19 cellular contexts compared by ENCODE assay signal in the genomic region with DNA sequence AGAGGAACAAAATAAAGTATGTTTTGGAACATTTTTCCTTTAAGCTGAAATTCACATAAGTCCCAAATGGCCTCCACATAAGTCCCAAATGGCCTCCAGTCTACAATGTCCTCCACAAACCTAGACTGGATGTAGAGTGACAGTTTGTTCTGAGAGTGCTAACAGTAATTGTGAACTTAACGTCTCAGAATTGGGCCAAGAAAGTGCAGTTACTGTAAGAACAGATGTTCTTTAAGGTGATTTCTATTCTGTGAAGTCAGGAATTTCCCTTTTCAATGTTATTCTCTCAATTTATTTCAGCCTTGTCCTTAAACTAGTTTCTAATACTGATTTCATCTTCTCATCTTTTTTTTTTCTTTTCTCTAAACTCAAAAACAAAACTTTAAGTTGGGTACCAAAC.
A peak's percentile ranks its signal among the peaks of the same experiment; 100 is the strongest.
DNase-seq lines count a peak whose midpoint lies in the region; ATAC-seq and TF ChIP-seq lines count a peak whose summit lies in the region.
"Had no signal": no experiment of that assay in that cellular context is flagged by ENCODE, and none has a peak within 500 bp of the region (broad histone marks: within the 10 kb centered on the region; RNA-seq: fewer than 3 reads in every experiment).

No MANE protein-coding gene starts in this region.

- H3K27ac Mint-ChIP-seq in H9 (no peak overlapping the region), neural progenitor cell (no peak overlapping the region)
- H3K27ac Mint-ChIP-seq: B cell; CD8-positive, alpha-beta memory T cell had no signal

- DNase-seq in GM12865 (ENCODE audit: low read depth) (peak; percentile 41), H9 (no peak), neural progenitor cell (ENCODE audit: low spot score) (no peak), C1 segment of cervical spinal cord (lab: John Stamatoyannopoulos, UW) (no peak), activated T-cell treated with anti-CD3 and anti-CD28 coated beads for 4 hours (no peak)
- DNase-seq in effector CD4-positive, alpha-beta T cell, result no peak
- DNase-seq: CD4-positive, CD25-positive, alpha-beta regulatory T cell; CD8-positive, alpha-beta memory T cell; COR-L47; DMS 273 treated with DMSO at 0.1 percent for 48 hours; DMS53; DND-41; EL; IMR-90 had no signal

- no peak overlapping the region for H2BK20ac ChIP-seq in H9 (ENCODE audit: low read depth, low read length, poor library complexity, severe bottlenecking)

- H4K8ac ChIP-seq in H9 (replicated peaks; ENCODE audit: insufficient read length, low read depth, low read length), result no peak overlapping the region

- H3K9me3 Mint-ChIP-seq in H9 (no peaks in the 10 kb centered on the region), neural progenitor cell (no peaks in the 10 kb centered on the region)

- H4K20me1 ChIP-seq in H9 (ENCODE audit: control insufficient read depth, insufficient read depth, insufficient read length), result no peaks in the 10 kb centered on the region
- H4K20me1 ChIP-seq in neural progenitor cell (ENCODE audit: low read depth), result no peaks in the 10 kb centered on the region
- H4K20me1 ChIP-seq: BLaER1 treated with 17β-estradiol and CSF1 and Interleukin-3, amounts not matched to agents 10 nM and 100 nM had no signal

- no peaks in the 10 kb centered on the region for H3K36me3 ChIP-seq in neural progenitor cell
- H3K36me3 ChIP-seq: BLaER1 treated with 17β-estradiol and CSF1 and Interleukin-3, amounts not matched to agents 10 nM and 100 nM; HAP-1 had no signal

- H3K36me3 Mint-ChIP-seq in H9 (ENCODE audit: insufficient read depth in 1 of 3, low read depth in 3 of 3) (no peaks in the 10 kb centered on the region), neural progenitor cell (no peaks in the 10 kb centered on the region)
- H3K36me3 Mint-ChIP-seq: CD4-positive, CD25-positive, alpha-beta regulatory T cell had no signal

- H3K4me3 Mint-ChIP-seq in H9 (no peak overlapping the region), neural progenitor cell (no peak overlapping the region)
- H3K4me3 Mint-ChIP-seq: B cell; CD4-positive, CD25-positive, alpha-beta regulatory T cell; CD8-positive, alpha-beta memory T cell had no signal

- H2BK12ac ChIP-seq in H9 (ENCODE audit: insufficient read length, low read depth, low read length), result no peak overlapping the region

- peak overlapping the region; percentile 73 for H2AFZ ChIP-seq in H9 (ENCODE audit: low read length)
- peak overlapping the region; percentile 30 for H2AFZ ChIP-seq in neural progenitor cell (replicated peaks)

- H3T11ph ChIP-seq in H9 (ENCODE audit: low read length), result no peak overlapping the region

- peaks cover 10% of the 10 kb centered on the region for H3F3A ChIP-seq in neural progenitor cell (ENCODE audit: low read depth)

- H3K4ac ChIP-seq in H9 (ENCODE audit: low read depth, low read length), result no peak overlapping the region

- no peak overlapping the region for H3K18ac ChIP-seq in H9 (ENCODE audit: insufficient read length, low read depth, low read length)

- H4K5ac ChIP-seq in H9 (ENCODE audit: insufficient read length, low read depth, low read length), result no peak overlapping the region

- H2AK5ac ChIP-seq in H9 (ENCODE audit: insufficient read length, low read length), result no peak overlapping the region

- H3K9ac ChIP-seq in H9 (ENCODE audit: extremely low read depth, insufficient read length, low read length) (no peak overlapping the region), neural progenitor cell (no peak overlapping the region)
- H3K9ac ChIP-seq: BLaER1 treated with 17β-estradiol and CSF1 and Interleukin-3, amounts not matched to agents 10 nM and 100 nM had no signal

- H3K23me2 ChIP-seq in H9 (ENCODE audit: insufficient read length, low read depth, low read length, poor library complexity, severe bottlenecking), result no peaks in the 10 kb centered on the region

- no peaks in the 10 kb centered on the region for H3K79me1 ChIP-seq in H9 (ENCODE audit: insufficient read depth, low read depth, low read length, poor library complexity, severe bottlenecking)

- no CpG with 5 or more reads among the region's 1 CpG for WGBS in H9 (ENCODE audit: extremely low coverage, insufficient read length, low lambda C conversion rate)

- no peak overlapping the region for H3K23ac ChIP-seq in H9 (ENCODE audit: insufficient read length, low read depth, low read length)

- no peak for TF ChIP-seq CTCF in GM12865 (IDR thresholded peaks at IDR 0.05; ENCODE audit: insufficient read depth, low read depth, low read length, missing control alignments)
- no peak for TF ChIP-seq CTCF in H9 (conservative IDR thresholded peaks at IDR 0.05)
- no peak for TF ChIP-seq CTCF in neural progenitor cell (IDR thresholded peaks at IDR 0.05)

- H3K9me3 ChIP-seq in H9 (ENCODE audit: control insufficient read depth, low read depth, low read length), result no peaks in the 10 kb centered on the region
- H3K9me3 ChIP-seq in neural progenitor cell (ENCODE audit: low read depth), result no peaks in the 10 kb centered on the region
- H3K9me3 ChIP-seq: BLaER1 treated with 17β-estradiol and CSF1 and Interleukin-3, amounts not matched to agents 10 nM and 100 nM; HAP-1 had no signal

- no peak overlapping the region for H3K56ac ChIP-seq in H9 (ENCODE audit: insufficient read length, low read depth, low read length)

- no peak overlapping the region for H2BK120ac ChIP-seq in H9 (ENCODE audit: low read depth, low read length, poor library complexity, severe bottlenecking)

- H2BK15ac ChIP-seq in H9 (ENCODE audit: low read depth, low read length), result no peak overlapping the region

- no peak overlapping the region for H3K4me2 ChIP-seq in H9 (ENCODE audit: insufficient read depth, insufficient read length, low read length)
- H3K4me2 ChIP-seq in neural progenitor cell, result no peak overlapping the region
- H3K4me2 ChIP-seq: BLaER1 treated with 17β-estradiol and CSF1 and Interleukin-3, amounts not matched to agents 10 nM and 100 nM had no signal

- H3K4me1 ChIP-seq in H9 (ENCODE audit: insufficient read depth, low read length), result peaks cover 2% of the 10 kb centered on the region; the same call in 1 of the 2 replicates
- H3K4me1 ChIP-seq in neural progenitor cell, result peaks cover 39% of the 10 kb centered on the region
- H3K4me1 ChIP-seq: BLaER1 treated with 17β-estradiol and CSF1 and Interleukin-3, amounts not matched to agents 10 nM and 100 nM had no signal

- H3K79me2 ChIP-seq in H9 (ENCODE audit: insufficient read depth, low read length) (no peaks in the 10 kb centered on the region), neural progenitor cell (ENCODE audit: low read depth) (no peaks in the 10 kb centered on the region)

- H3K4me1 Mint-ChIP-seq in H9, result peaks cover 28 to 36% of the 10 kb centered on the region in 2 experiments
- H3K4me1 Mint-ChIP-seq in neural progenitor cell, result no peaks in the 10 kb centered on the region
- H3K4me1 Mint-ChIP-seq: B cell; CD4-positive, CD25-positive, alpha-beta regulatory T cell; CD8-positive, alpha-beta memory T cell had no signal

- H4K91ac ChIP-seq in H9 (ENCODE audit: insufficient read length, low read depth, low read length), result no peak overlapping the region

- ATAC-seq in GM18867 (IDR thresholded peaks at IDR 0.05; ENCODE audit: unreplicated experiment), result peak; percentile 57
- ATAC-seq: K562 had no signal

- H3K27me3 Mint-ChIP-seq in H9 (ENCODE audit: low read depth), result no peaks in the 10 kb centered on the region
- H3K27me3 Mint-ChIP-seq in neural progenitor cell (ENCODE audit: insufficient read depth, low read depth), result no peaks in the 10 kb centered on the region
- H3K27me3 Mint-ChIP-seq: B cell; CD4-positive, CD25-positive, alpha-beta regulatory T cell; CD8-positive, alpha-beta memory T cell had no signal

- H3K14ac ChIP-seq in H9 (ENCODE audit: insufficient read depth, low read length), result no peak overlapping the region

- H3K27me3 ChIP-seq in H9 (ENCODE audit: insufficient read depth, low read length) (no peaks in the 10 kb centered on the region), neural progenitor cell (no peaks in the 10 kb centered on the region)
- H3K27me3 ChIP-seq: BLaER1 treated with 17β-estradiol and CSF1 and Interleukin-3, amounts not matched to agents 10 nM and 100 nM had no signal

- H2BK5ac ChIP-seq in H9 (ENCODE audit: insufficient read length, low read length), result no peak overlapping the region

- H3K4me3 ChIP-seq in GM12865 (ENCODE audit: low read depth, low read length) (no peak overlapping the region), neural progenitor cell (no peak overlapping the region)
- H3K4me3 ChIP-seq: BLaER1 treated with 17β-estradiol and CSF1 and Interleukin-3, amounts not matched to agents 10 nM and 100 nM; HAP-1; K562 had no signal

- H3K27ac ChIP-seq in H9 (ENCODE audit: insufficient read length, low read depth, low read length) (no peak overlapping the region), neural progenitor cell (no peak overlapping the region)
- H3K27ac ChIP-seq: BLaER1 treated with 17β-estradiol and CSF1 and Interleukin-3, amounts not matched to agents 10 nM and 100 nM had no signal
